1 cellular context compared by ENCODE assay signal in genomic region chr10:59906417-59907202, GRCh38.
TF ChIP-seq lines count a peak whose summit lies in the region.

Gene CCDC6, minus strand, starts transcription at chr10:59906556. Its CDS starts 132 bp downstream, at chr10:59906424.

TF ChIP-seq in K562, 482 proteins besides CTCF, POLR2A, EP300 and RAD21 (continued from another document and continues in another):
- TF ChIP-seq ATF6 (CRISPR knock-in tag; IDR thresholded peaks at IDR 0.05) (peak; percentile 29), ZNF239 (CRISPR knock-in tag; IDR thresholded peaks at IDR 0.05) (peak; percentile 20; the same call in 1 of the 2 replicates), MYNN (IDR thresholded peaks at IDR 0.05) (peak; percentile 55; the same call in 1 of the 2 replicates), MYNN (CRISPR knock-in tag; IDR thresholded peaks at IDR 0.05) (no peak), ATF1 (CRISPR knock-in tag; IDR thresholded peaks at IDR 0.05) (no peak), ATF1 (tag; IDR thresholded peaks at IDR 0.05) (peak; percentile 76), SPI1 (IDR thresholded peaks at IDR 0.05; ENCODE audit: borderline replicate concordance, low read depth, low read length) (no peak), ARID3B (CRISPR knock-in tag; IDR thresholded peaks at IDR 0.05; ENCODE audit: borderline replicate concordance) (0 out of 2 replicates have a peak, but pooled peaks have one; percentile 15), KDM4B (IDR thresholded peaks at IDR 0.05; ENCODE audit: borderline replicate concordance in 2 of 2, low read depth in 1 of 2) (no peak; a peak in 1 of 4 replicates), KDM2B (CRISPR knock-in tag; IDR thresholded peaks at IDR 0.05) (peak; percentile 46; the same call in 1 of the 2 replicates), KAT7 (CRISPR knock-in tag; IDR thresholded peaks at IDR 0.05; ENCODE audit: borderline replicate concordance) (no peak), HMGN3 (IDR thresholded peaks at IDR 0.05; ENCODE audit: borderline replicate concordance, extremely low read depth, insufficient read length, low read depth, low read length) (peak; percentile 79), ZNF408 (CRISPR knock-in tag; IDR thresholded peaks at IDR 0.05; ENCODE audit: low read depth) (no peak), HNRNPL (IDR thresholded peaks at IDR 0.05; ENCODE audit: low read depth, low read length) (peak; percentile 97), ESRRA (IDR thresholded peaks at IDR 0.05; ENCODE audit: borderline replicate concordance, low read depth) (peak; percentile 88), PHTF2 (CRISPR knock-in tag; IDR thresholded peaks at IDR 0.05) (no peak), C11orf30 (IDR thresholded peaks at IDR 0.05; ENCODE audit: low read depth) (peak; percentile 46; the same call in 1 of the 2 replicates), TOE1 (IDR thresholded peaks at IDR 0.05; ENCODE audit: borderline replicate concordance) (peak; percentile 80; the same call in 1 of the 2 replicates), TOE1 (CRISPR knock-in tag; IDR thresholded peaks at IDR 0.05; ENCODE audit: borderline replicate concordance, low read depth) (no peak), RBM25 (IDR thresholded peaks at IDR 0.05; ENCODE audit: low read depth, low read length, severe bottlenecking) (no peak), PML (IDR thresholded peaks at IDR 0.05; ENCODE audit: low read length) (peak; percentile 41), CHD1 (IDR thresholded peaks at IDR 0.05; ENCODE audit: low read length) (no peak), ZNF707 (CRISPR knock-in tag; conservative IDR thresholded peaks at IDR 0.05) (no peak), POLR2G (IDR thresholded peaks at IDR 0.05; ENCODE audit: low read depth, low read length) (peak; percentile 93), PHB (CRISPR knock-in tag; IDR thresholded peaks at IDR 0.05) (peak; percentile 46; the same call in 1 of the 2 replicates), PCBP1 (IDR thresholded peaks at IDR 0.05; ENCODE audit: low read depth, low read length, poor library complexity, severe bottlenecking) (peak; percentile 73), MEF2D (tag; conservative IDR thresholded peaks at IDR 0.05; ENCODE audit: low read depth) (no peak), RCOR1 (IDR thresholded peaks at IDR 0.05; ENCODE audit: borderline replicate concordance in 1 of 2, low read depth in 2 of 2, low read length in 2 of 2) (peak; percentile 70 to 83; a peak in 3 of 4 replicates), NEUROD1 (IDR thresholded peaks at IDR 0.05; ENCODE audit: borderline replicate concordance, low read depth, low read length, partially characterized antibody) (peak; percentile 42), SIN3B (IDR thresholded peaks at IDR 0.05; ENCODE audit: low read depth) (peak; percentile 14), ZZZ3 (IDR thresholded peaks at IDR 0.05) (no peak), PPARD (CRISPR knock-in tag; IDR thresholded peaks at IDR 0.05) (no peak), ZNF444 (CRISPR knock-in tag; IDR thresholded peaks at IDR 0.05) (no peak), ZNF507 (tag; conservative IDR thresholded peaks at IDR 0.05) (no peak), FOXK2 (conservative IDR thresholded peaks at IDR 0.05 in 1 of 2, IDR thresholded peaks at IDR 0.05 in 1 of 2; ENCODE audit: low read depth in 2 of 2) (peak; percentile 78 to 82), ZNF324 (CRISPR knock-in tag; IDR thresholded peaks at IDR 0.05) (no peak), NR2C1 (IDR thresholded peaks at IDR 0.05) (peak; percentile 74), NR2C1 (tag; IDR thresholded peaks at IDR 0.05) (peak; percentile 83), NFXL1 (CRISPR knock-in tag; IDR thresholded peaks at IDR 0.05) (no peak), FOSL1 (tag; conservative IDR thresholded peaks at IDR 0.05) (peak; percentile 47), CBFB (CRISPR knock-in tag; IDR thresholded peaks at IDR 0.05) (peak; percentile 88; the same call in 1 of the 2 replicates), ATF4 (CRISPR knock-in tag; IDR thresholded peaks at IDR 0.05) (no peak), MED1 (CRISPR knock-in tag; IDR thresholded peaks at IDR 0.05; ENCODE audit: borderline replicate concordance) (no peak), RBFOX2 (IDR thresholded peaks at IDR 0.05; ENCODE audit: low read depth, low read length) (peak; percentile 93), BCOR (IDR thresholded peaks at IDR 0.05) (peak; percentile 59), JUNB (CRISPR knock-in tag; conservative IDR thresholded peaks at IDR 0.05) (no peak), SREBF2 (CRISPR knock-in tag; IDR thresholded peaks at IDR 0.05) (0 out of 2 replicates have a peak, but pooled peaks have one; percentile 24), IFI16 (CRISPR knock-in tag; IDR thresholded peaks at IDR 0.05) (no peak), ZNF143 (CRISPR knock-in tag; IDR thresholded peaks at IDR 0.05) (no peak), U2AF1 (optimal IDR thresholded peaks at IDR 0.05; ENCODE audit: low read depth, low read length) (no peak)
- TF ChIP-seq, protein P1, sequence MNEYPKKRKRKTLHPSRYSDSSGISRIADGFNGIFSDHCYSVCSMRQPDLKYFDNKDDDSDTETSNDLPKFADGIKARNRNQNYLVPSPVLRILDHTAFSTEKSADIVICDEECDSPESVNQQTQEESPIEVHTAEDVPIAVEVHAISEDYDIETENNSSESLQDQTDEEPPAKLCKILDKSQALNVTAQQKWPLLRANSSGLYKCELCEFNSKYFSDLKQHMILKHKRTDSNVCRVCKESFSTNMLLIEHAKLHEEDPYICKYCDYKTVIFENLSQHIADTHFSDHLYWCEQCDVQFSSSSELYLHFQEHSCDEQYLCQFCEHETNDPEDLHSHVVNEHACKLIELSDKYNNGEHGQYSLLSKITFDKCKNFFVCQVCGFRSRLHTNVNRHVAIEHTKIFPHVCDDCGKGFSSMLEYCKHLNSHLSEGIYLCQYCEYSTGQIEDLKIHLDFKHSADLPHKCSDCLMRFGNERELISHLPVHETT (CRISPR knock-in tag; conservative IDR thresholded peaks at IDR 0.05 in 1 of 2, IDR thresholded peaks at IDR 0.05 in 1 of 2): peak in 1 of 2 experiments; percentile 39; a peak in 1 of 4 replicates
- TF ChIP-seq, protein P2, sequence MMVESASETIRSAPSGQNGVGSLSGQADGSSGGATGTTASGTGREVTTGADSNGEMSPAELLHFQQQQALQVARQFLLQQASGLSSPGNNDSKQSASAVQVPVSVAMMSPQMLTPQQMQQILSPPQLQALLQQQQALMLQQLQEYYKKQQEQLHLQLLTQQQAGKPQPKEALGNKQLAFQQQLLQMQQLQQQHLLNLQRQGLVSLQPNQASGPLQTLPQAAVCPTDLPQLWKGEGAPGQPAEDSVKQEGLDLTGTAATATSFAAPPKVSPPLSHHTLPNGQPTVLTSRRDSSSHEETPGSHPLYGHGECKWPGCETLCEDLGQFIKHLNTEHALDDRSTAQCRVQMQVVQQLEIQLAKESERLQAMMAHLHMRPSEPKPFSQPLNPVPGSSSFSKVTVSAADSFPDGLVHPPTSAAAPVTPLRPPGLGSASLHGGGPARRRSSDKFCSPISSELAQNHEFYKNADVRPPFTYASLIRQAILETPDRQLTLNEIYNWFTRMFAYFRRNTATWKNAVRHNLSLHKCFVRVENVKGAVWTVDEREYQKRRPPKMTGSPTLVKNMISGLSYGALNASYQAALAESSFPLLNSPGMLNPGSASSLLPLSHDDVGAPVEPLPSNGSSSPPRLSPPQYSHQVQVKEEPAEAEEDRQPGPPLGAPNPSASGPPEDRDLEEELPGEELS (CRISPR knock-in tag; IDR thresholded peaks at IDR 0.05; ENCODE audit: borderline replicate concordance): no peak
- TF ChIP-seq, protein P3, sequence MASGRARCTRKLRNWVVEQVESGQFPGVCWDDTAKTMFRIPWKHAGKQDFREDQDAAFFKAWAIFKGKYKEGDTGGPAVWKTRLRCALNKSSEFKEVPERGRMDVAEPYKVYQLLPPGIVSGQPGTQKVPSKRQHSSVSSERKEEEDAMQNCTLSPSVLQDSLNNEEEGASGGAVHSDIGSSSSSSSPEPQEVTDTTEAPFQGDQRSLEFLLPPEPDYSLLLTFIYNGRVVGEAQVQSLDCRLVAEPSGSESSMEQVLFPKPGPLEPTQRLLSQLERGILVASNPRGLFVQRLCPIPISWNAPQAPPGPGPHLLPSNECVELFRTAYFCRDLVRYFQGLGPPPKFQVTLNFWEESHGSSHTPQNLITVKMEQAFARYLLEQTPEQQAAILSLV (tag; IDR thresholded peaks at IDR 0.05): peak; percentile 35; the same call in 1 of the 2 replicates
- TF ChIP-seq, protein P4, sequence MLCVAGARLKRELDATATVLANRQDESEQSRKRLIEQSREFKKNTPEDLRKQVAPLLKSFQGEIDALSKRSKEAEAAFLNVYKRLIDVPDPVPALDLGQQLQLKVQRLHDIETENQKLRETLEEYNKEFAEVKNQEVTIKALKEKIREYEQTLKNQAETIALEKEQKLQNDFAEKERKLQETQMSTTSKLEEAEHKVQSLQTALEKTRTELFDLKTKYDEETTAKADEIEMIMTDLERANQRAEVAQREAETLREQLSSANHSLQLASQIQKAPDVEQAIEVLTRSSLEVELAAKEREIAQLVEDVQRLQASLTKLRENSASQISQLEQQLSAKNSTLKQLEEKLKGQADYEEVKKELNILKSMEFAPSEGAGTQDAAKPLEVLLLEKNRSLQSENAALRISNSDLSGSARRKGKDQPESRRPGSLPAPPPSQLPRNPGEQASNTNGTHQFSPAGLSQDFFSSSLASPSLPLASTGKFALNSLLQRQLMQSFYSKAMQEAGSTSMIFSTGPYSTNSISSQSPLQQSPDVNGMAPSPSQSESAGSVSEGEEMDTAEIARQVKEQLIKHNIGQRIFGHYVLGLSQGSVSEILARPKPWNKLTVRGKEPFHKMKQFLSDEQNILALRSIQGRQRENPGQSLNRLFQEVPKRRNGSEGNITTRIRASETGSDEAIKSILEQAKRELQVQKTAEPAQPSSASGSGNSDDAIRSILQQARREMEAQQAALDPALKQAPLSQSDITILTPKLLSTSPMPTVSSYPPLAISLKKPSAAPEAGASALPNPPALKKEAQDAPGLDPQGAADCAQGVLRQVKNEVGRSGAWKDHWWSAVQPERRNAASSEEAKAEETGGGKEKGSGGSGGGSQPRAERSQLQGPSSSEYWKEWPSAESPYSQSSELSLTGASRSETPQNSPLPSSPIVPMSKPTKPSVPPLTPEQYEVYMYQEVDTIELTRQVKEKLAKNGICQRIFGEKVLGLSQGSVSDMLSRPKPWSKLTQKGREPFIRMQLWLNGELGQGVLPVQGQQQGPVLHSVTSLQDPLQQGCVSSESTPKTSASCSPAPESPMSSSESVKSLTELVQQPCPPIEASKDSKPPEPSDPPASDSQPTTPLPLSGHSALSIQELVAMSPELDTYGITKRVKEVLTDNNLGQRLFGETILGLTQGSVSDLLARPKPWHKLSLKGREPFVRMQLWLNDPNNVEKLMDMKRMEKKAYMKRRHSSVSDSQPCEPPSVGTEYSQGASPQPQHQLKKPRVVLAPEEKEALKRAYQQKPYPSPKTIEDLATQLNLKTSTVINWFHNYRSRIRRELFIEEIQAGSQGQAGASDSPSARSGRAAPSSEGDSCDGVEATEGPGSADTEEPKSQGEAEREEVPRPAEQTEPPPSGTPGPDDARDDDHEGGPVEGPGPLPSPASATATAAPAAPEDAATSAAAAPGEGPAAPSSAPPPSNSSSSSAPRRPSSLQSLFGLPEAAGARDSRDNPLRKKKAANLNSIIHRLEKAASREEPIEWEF (CRISPR knock-in tag; IDR thresholded peaks at IDR 0.05): 0 out of 2 replicates have a peak, but pooled peaks have one; percentile 51
- TF ChIP-seq, protein P5, sequence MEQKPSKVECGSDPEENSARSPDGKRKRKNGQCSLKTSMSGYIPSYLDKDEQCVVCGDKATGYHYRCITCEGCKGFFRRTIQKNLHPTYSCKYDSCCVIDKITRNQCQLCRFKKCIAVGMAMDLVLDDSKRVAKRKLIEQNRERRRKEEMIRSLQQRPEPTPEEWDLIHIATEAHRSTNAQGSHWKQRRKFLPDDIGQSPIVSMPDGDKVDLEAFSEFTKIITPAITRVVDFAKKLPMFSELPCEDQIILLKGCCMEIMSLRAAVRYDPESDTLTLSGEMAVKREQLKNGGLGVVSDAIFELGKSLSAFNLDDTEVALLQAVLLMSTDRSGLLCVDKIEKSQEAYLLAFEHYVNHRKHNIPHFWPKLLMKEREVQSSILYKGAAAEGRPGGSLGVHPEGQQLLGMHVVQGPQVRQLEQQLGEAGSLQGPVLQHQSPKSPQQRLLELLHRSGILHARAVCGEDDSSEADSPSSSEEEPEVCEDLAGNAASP (IDR thresholded peaks at IDR 0.05): no peak
- TF ChIP-seq, protein P6, sequence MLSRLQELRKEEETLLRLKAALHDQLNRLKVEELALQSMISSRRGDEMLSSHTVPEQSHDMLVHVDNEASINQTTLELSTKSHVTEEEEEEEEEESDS (CRISPR knock-in tag; IDR thresholded peaks at IDR 0.05): no peak
